ENCODE assay signal across 8 cellular contexts in genomic region chr5:714215-715118, GRCh38. TPM values are rescaled to one million over a fixed set of nuclear protein-coding genes. Genes with fewer than 3 reads are reported as not detected.
A peak's percentile ranks its signal among the peaks of the same experiment; 100 is the strongest.
DNase-seq lines count a peak whose midpoint lies in the region; ATAC-seq, FAIRE-seq and TF ChIP-seq lines count a peak whose summit lies in the region.
"Not testable (repeated sequence)": the region's sequence is repeated elsewhere in the genome, so short reads cannot be mapped to it uniquely, and the experiment has no call there.
"Had no signal": no experiment of that assay in that cellular context is flagged by ENCODE, and none has a peak within 500 bp of the region (broad histone marks: within the 10 kb centered on the region; RNA-seq: fewer than 3 reads in every experiment).

No MANE protein-coding gene starts in this region.

- not testable (repeated sequence) for H2AFZ ChIP-seq in KMS-11 (ENCODE audit: low read depth); endothelial cell of umbilical vein (ENCODE audit: low read depth, low read length); HepG2 (ENCODE audit: low read length)

- not testable (repeated sequence) for TF ChIP-seq EP300 in A549 (IDR thresholded peaks at IDR 0.05); HepG2 (IDR thresholded peaks at IDR 0.05; ENCODE audit: low read depth in 2 of 2, low read length in 2 of 2); HepG2 (CRISPR knock-in tag; IDR thresholded peaks at IDR 0.05; ENCODE audit: borderline replicate concordance)

- CTCF ChIA-PET in A549 (lab: Yijun Ruan, JAX); WTC11 (lab: Charles Lee); endothelial cell of umbilical vein (lab: Charles Lee); HepG2 (lab: Yijun Ruan, JAX; ENCODE audit: low intra/inter-chr PET ratio, low total read pairs): not testable (repeated sequence)

- H3K36me3 ChIP-seq in KMS-11 (ENCODE audit: insufficient read depth); endothelial cell of umbilical vein (ENCODE audit: control insufficient read depth in 2 of 2, extremely low read depth in 1 of 2, insufficient read depth in 2 of 2, low read length in 2 of 2); HepG2 (replicated peaks in 1 of 2; ENCODE audit: control insufficient read depth in 1 of 2, insufficient read depth in 2 of 2, low read length in 2 of 2): not testable (repeated sequence)

- 46% methylated on average over 8 of the region's 8 CpGs for WGBS in A549 (ENCODE audit: missing lambda C conversion rate)
- WGBS in HepG2 (ENCODE audit: low lambda C conversion rate) = 30% methylated on average over 8 of the region's 8 CpGs

- not testable (repeated sequence) for TF ChIP-seq RAD21 in A549 (conservative IDR thresholded peaks at IDR 0.05 in 1 of 2, IDR thresholded peaks at IDR 0.05 in 1 of 2); HepG2 (CRISPR knock-in tag; IDR thresholded peaks at IDR 0.05)

- peaks cover 17% of the 10 kb centered on the region for H3K36me3 Mint-ChIP-seq in WTC11
- not testable (repeated sequence) for H3K36me3 Mint-ChIP-seq in activated naive CD8-positive, alpha-beta T cell treated with anti-CD3 and anti-CD28 coated beads, Interleukin-2, amount 50 U/mL, for 24 hours (ENCODE audit: low read depth)

- in situ Hi-C loops in HepG2 (cut with HindIII; ENCODE audit: extremely low pct_ligation_motif_present, low pct_unique_long_range_greater_than_20kb) = loop anchor here (5.0 kb wide), 1 partner anchor 83 kb away; no protein-coding TSS in a partner anchor

- peaks cover 53% of the 10 kb centered on the region for H3K27me3 Mint-ChIP-seq in WTC11 (ENCODE audit: low read depth)
- peaks cover 22% of the 10 kb centered on the region for H3K27me3 Mint-ChIP-seq in activated naive CD8-positive, alpha-beta T cell treated with anti-CD3 and anti-CD28 coated beads, Interleukin-2, amount 50 U/mL, for 24 hours

- POLR2A ChIA-PET in A549 (lab: Yijun Ruan, JAX); WTC11 (lab: Charles Lee); endothelial cell of umbilical vein (lab: Charles Lee); HepG2 (lab: Yijun Ruan, JAX): not testable (repeated sequence)

- intact Hi-C loops in endothelial cell of umbilical vein (cut with micrococcal nuclease) = not testable (repeated sequence)
- intact Hi-C loops in HepG2 (cut with micrococcal nuclease; ENCODE audit: unreplicated experiment) = loop anchor here (5.0 kb wide), 1 partner anchor 83 kb away; no protein-coding TSS in a partner anchor

- H3K4me2 ChIP-seq in A549; endothelial cell of umbilical vein (ENCODE audit: insufficient read depth, low read length); HepG2 (ENCODE audit: low read depth, low read length): not testable (repeated sequence)
- H3K4me2 ChIP-seq in KMS-11 = peak overlapping the region; percentile 52; the same call in 1 of the 2 replicates

- H3K4me3 ChIP-seq in A549; KMS-11 (IDR thresholded peaks at IDR 0.05; ENCODE audit: insufficient read depth, low read depth, low read length); endothelial cell of umbilical vein (replicated peaks in 1 of 3; ENCODE audit: insufficient read depth in 1 of 3, low read depth in 1 of 3, low read length in 3 of 3); HepG2 (replicated peaks in 1 of 3; ENCODE audit: insufficient read depth in 1 of 3, low read depth in 2 of 3, low read length in 3 of 3): not testable (repeated sequence)

- peaks cover 34% of the 10 kb centered on the region for H3K9me3 Mint-ChIP-seq in WTC11
- peaks cover 27% of the 10 kb centered on the region for H3K9me3 Mint-ChIP-seq in activated naive CD8-positive, alpha-beta T cell treated with anti-CD3 and anti-CD28 coated beads, Interleukin-2, amount 50 U/mL, for 24 hours

- FAIRE-seq in A549 (lab: Jason Lieb, UNC) (peak; percentile 70), endothelial cell of umbilical vein (lab: Jason Lieb, UNC) (peak; percentile 12), HepG2 (lab: Jason Lieb, UNC) (peak; percentile 23), urothelium cell line (lab: Jason Lieb, UNC) (peak; percentile 48)

- not testable (repeated sequence) for H3K27ac ChIP-seq in A549; endothelial cell of umbilical vein (ENCODE audit: insufficient read depth, low read depth, low read length); HepG2 (ENCODE audit: extremely low read length, insufficient read depth, low read length)
- peak overlapping the region; percentile 38; the same call in 1 of the 2 replicates for H3K27ac ChIP-seq in KMS-11

- not testable (repeated sequence) for TF ChIP-seq POLR2A in A549 (IDR thresholded peaks at IDR 0.05; ENCODE audit: low read length); endothelial cell of umbilical vein (IDR thresholded peaks at IDR 0.05; ENCODE audit: low read depth, low read length); HepG2 (IDR thresholded peaks at IDR 0.05; ENCODE audit: insufficient read depth in 1 of 2, low read depth in 2 of 2, low read length in 2 of 2)

- BruUV-seq in endothelial cell of umbilical vein (replicated peaks; lab: Mats Ljungman, UMichigan); HepG2 (replicated peaks; lab: Mats Ljungman, UMichigan): not testable (repeated sequence)

- not testable (repeated sequence) for DNase-seq in A549 (ENCODE audit: low read depth in 1 of 2, low spot score in 1 of 2); WTC11 (ENCODE audit: low spot score); activated naive CD8-positive, alpha-beta T cell treated with anti-CD3 and anti-CD28 coated beads, Interleukin-2, amount 50 U/mL, for 24 hours; endothelial cell of umbilical vein (ENCODE audit: low read depth, low spot score); HepG2 (ENCODE audit: low spot score); urothelium cell line (ENCODE audit: low spot score)

- dilution Hi-C loops in endothelial cell of umbilical vein (cut with MboI; ENCODE audit: extremely low pct_ligation_motif_present, low sequenced_read_pairs) = not testable (repeated sequence)

- not testable (repeated sequence) for H4K20me1 ChIP-seq in KMS-11 (ENCODE audit: insufficient read depth); endothelial cell of umbilical vein (replicated peaks; ENCODE audit: control insufficient read depth, extremely low read depth, insufficient read depth, low read length); HepG2 (ENCODE audit: insufficient read depth, low read length)

- peaks cover 23% of the 10 kb centered on the region for H3K9me3 ChIP-seq in A549
- not testable (repeated sequence) for H3K9me3 ChIP-seq in endothelial cell of umbilical vein (replicated peaks; ENCODE audit: control insufficient read depth, insufficient read depth, low read length); HepG2 (ENCODE audit: low read length)

- H3K27me3 ChIP-seq in KMS-11 (ENCODE audit: insufficient read depth, low read depth); endothelial cell of umbilical vein (ENCODE audit: control insufficient read depth in 2 of 2, insufficient read depth in 2 of 2, low read length in 2 of 2); HepG2 (ENCODE audit: control insufficient read depth in 1 of 2, insufficient read depth in 2 of 2, low read length in 2 of 2): not testable (repeated sequence)

- not testable (repeated sequence) for TF ChIP-seq CTCF in A549 (IDR thresholded peaks at IDR 0.05); KMS-11 (conservative IDR thresholded peaks at IDR 0.05; ENCODE audit: low read depth, low read length); WTC11 (IDR thresholded peaks at IDR 0.05); endothelial cell of umbilical vein (IDR thresholded peaks at IDR 0.05; ENCODE audit: extremely low read depth in 1 of 2, insufficient read depth in 1 of 2, low read depth in 1 of 2, low read length in 2 of 2); HepG2 (CRISPR knock-in tag; IDR thresholded peaks at IDR 0.05)

- not testable (repeated sequence) for H3K4me3 Mint-ChIP-seq in WTC11; activated naive CD8-positive, alpha-beta T cell treated with anti-CD3 and anti-CD28 coated beads, Interleukin-2, amount 50 U/mL, for 24 hours

- not testable (repeated sequence) for ATAC-seq in A549
- ATAC-seq in WTC11 = peak; percentile 58
- ATAC-seq in activated naive CD8-positive, alpha-beta T cell treated with anti-CD3 and anti-CD28 coated beads, Interleukin-2, amount 50 U/mL, for 24 hours = peak; percentile 21
- ATAC-seq in HepG2 = peak; percentile 52

- H3K27ac Mint-ChIP-seq in WTC11; activated naive CD8-positive, alpha-beta T cell treated with anti-CD3 and anti-CD28 coated beads, Interleukin-2, amount 50 U/mL, for 24 hours: not testable (repeated sequence)

- not testable (repeated sequence) for H3K4me1 ChIP-seq in A549; endothelial cell of umbilical vein (ENCODE audit: control insufficient read depth, extremely low read depth, insufficient read depth, low read length); HepG2 (ENCODE audit: insufficient read depth, low read length)
- H3K4me1 ChIP-seq in KMS-11 (ENCODE audit: low read depth, poor library complexity, severe bottlenecking) = peaks cover 26% of the 10 kb centered on the region

- H3K9me1 ChIP-seq in endothelial cell of umbilical vein (replicated peaks; ENCODE audit: control insufficient read depth, extremely low read depth, insufficient read depth, low read length) = not testable (repeated sequence)

- not testable (repeated sequence) for H3K79me2 ChIP-seq in KMS-11 (ENCODE audit: insufficient read depth, low read depth); endothelial cell of umbilical vein (ENCODE audit: control insufficient read depth, insufficient read depth, low read length); HepG2 (ENCODE audit: insufficient read depth, low read length)

- H3K4me1 Mint-ChIP-seq in WTC11; activated naive CD8-positive, alpha-beta T cell treated with anti-CD3 and anti-CD28 coated beads, Interleukin-2, amount 50 U/mL, for 24 hours: not testable (repeated sequence)

- not testable (repeated sequence) for H3K9ac ChIP-seq in KMS-11; endothelial cell of umbilical vein (replicated peaks; ENCODE audit: extremely low read depth, insufficient read depth, low read length); HepG2 (ENCODE audit: insufficient read depth, low read depth, low read length)

RNA-seq across cellular contexts. Expression of gene TPPP, which starts 21.3 kb away (rescaled TPM):
- 1.0 and 1.2 TPM in 2 replicates for polyA plus RNA-seq in A549 (2011; rRNA removed)
- 1.1 and 1.3 TPM in 2 replicates for polyA plus RNA-seq in A549 (2012; cell fraction: cytosol; rRNA removed)
- 2.4 and 3.6 TPM in 2 replicates for polyA plus RNA-seq in A549 (2012; cell fraction: nucleus; rRNA removed)
- 1.2 to 1.5 TPM (median 1.4 TPM) in 3 replicates for polyA plus RNA-seq in A549 (2017; fragmentation: RNase III; extraction: RNeasy Plus Mini Kit Qiagen cat#74134 plus additional on column Dnase treatment)
- 1.8 and 2.6 TPM in 2 replicates for polyA minus RNA-seq in A549 (2011; rRNA and poly(A)+ RNA removed)
- total RNA-seq in WTC11 (2021) = 1.8 to 2.1 TPM (median 1.8 TPM) in 3 replicates
- 0.07 and 0.09 TPM in 2 replicates for total RNA-seq in endothelial cell of umbilical vein
- 0.04 and 0.08 TPM in 2 replicates for polyA plus RNA-seq in endothelial cell of umbilical vein
- polyA plus RNA-seq in endothelial cell of umbilical vein (2011; cell fraction: cytosol; rRNA removed) = 0.04 and 0.05 TPM in 2 replicates
- polyA plus RNA-seq in endothelial cell of umbilical vein (2011; cell fraction: nucleus; rRNA removed) = 0.04 and 0.06 TPM in 2 replicates
- 0.12 and 0.14 TPM in 2 replicates for polyA plus RNA-seq in endothelial cell of umbilical vein (2012)
- polyA minus RNA-seq in endothelial cell of umbilical vein = 0.11 TPM in 1 of 2 replicates, not detected in the other
- 0.31 TPM for polyA minus RNA-seq in endothelial cell of umbilical vein (2011; cell fraction: cytosol; rRNA and poly(A)+ RNA removed)
- polyA minus RNA-seq in endothelial cell of umbilical vein (2011; cell fraction: nucleus; rRNA and poly(A)+ RNA removed) = 0.05 TPM in 1 of 2 replicates, not detected in the other
- 0.04 TPM in 1 of 2 replicates, not detected in the other for total RNA-seq in HepG2 (2016; rRNA removed; fragmentation: Illumina TruSeq; extraction: Trizol)
- not detected in 2 replicates for total RNA-seq in HepG2 (2016; cell fraction: cytosol; rRNA removed; fragmentation: Illumina TruSeq; extraction: Trizol; ENCODE audit: low read depth)
- 0.04 TPM in 1 of 2 replicates, not detected in the other for total RNA-seq in HepG2 (2016; cell fraction: insoluble cytoplasmic fraction; rRNA removed; fragmentation: Illumina TruSeq; extraction: Trizol)
- 0.03 TPM in 1 of 2 replicates, not detected in the other for total RNA-seq in HepG2 (2016; cell fraction: membrane; rRNA removed; fragmentation: Illumina TruSeq; extraction: Trizol)
- total RNA-seq in HepG2 (2016; cell fraction: nucleus; rRNA removed; fragmentation: Illumina TruSeq; extraction: Trizol) = not detected in 2 replicates
- 0.05 and 0.07 TPM in 2 replicates for polyA plus RNA-seq in HepG2 (2011; rRNA removed)
- 0.04 and 0.07 TPM in 2 replicates for polyA plus RNA-seq in HepG2 (2011; cell fraction: cytosol; rRNA removed)
- 0.07 and 0.16 TPM in 2 replicates for polyA plus RNA-seq in HepG2 (2011; cell fraction: nucleus; rRNA removed)
- 0.17 and 0.20 TPM in 2 replicates for polyA plus RNA-seq in HepG2 (2012)
- polyA plus RNA-seq in HepG2 (2016; cell fraction: cytosol; fragmentation: Illumina TruSeq; extraction: Trizol; ENCODE audit: low read depth) = not detected in 2 replicates
- 0.05 TPM in 1 of 2 replicates, not detected in the other for polyA plus RNA-seq in HepG2 (2016; cell fraction: insoluble cytoplasmic fraction; fragmentation: Illumina TruSeq; extraction: Trizol; ENCODE audit: low read depth)
- not detected in 2 replicates for polyA plus RNA-seq in HepG2 (2016; cell fraction: membrane; fragmentation: Illumina TruSeq; extraction: Trizol; ENCODE audit: low read depth)
- polyA plus RNA-seq in HepG2 (2016; cell fraction: nucleus; fragmentation: Illumina TruSeq; extraction: Trizol; ENCODE audit: insufficient read depth, low read depth) = not detected in 2 replicates
- 0.24 and 0.28 TPM in 2 replicates for polyA minus RNA-seq in HepG2 (2011; rRNA and poly(A)+ RNA removed; ENCODE audit: low replicate concordance)
- polyA minus RNA-seq in HepG2 (2011; cell fraction: cytosol; rRNA and poly(A)+ RNA removed) = 0.10 and 0.18 TPM in 2 replicates
- 0.12 TPM in 1 of 2 replicates, not detected in the other for polyA minus RNA-seq in HepG2 (2011; cell fraction: nucleus; rRNA and poly(A)+ RNA removed)
- total RNA-seq: GM23248 had no signal
- polyA plus RNA-seq: GM23248 had no signal
